ENCODE assay signal across 21 cellular contexts in genomic region chr9:105886136-105886535, GRCh38.
DNase-seq lines count a peak whose midpoint lies in the region; ATAC-seq, FAIRE-seq and TF ChIP-seq lines count a peak whose summit lies in the region.
"Had no signal": no experiment of that assay in that cellular context is flagged by ENCODE, and none has a peak within 500 bp of the region (broad histone marks: within the 10 kb centered on the region; RNA-seq: fewer than 3 reads in every experiment).

No MANE protein-coding gene starts in this region.

- H3K4ac ChIP-seq in H1 (replicated peaks; ENCODE audit: insufficient read length, low read depth, low read length): no peak overlapping the region

- POLR2A ChIA-PET in H1 (lab: Charles Lee; ENCODE audit: partially characterized antibody): no interaction called here

- H4K20me1 ChIP-seq in Loucy (ENCODE audit: insufficient read depth, low read length, poor library complexity, severe bottlenecking): no peaks in the 10 kb centered on the region
- H4K20me1 ChIP-seq in H1 (replicated peaks in 1 of 2; ENCODE audit: control insufficient read depth in 1 of 2, insufficient read depth in 2 of 2, low read length in 2 of 2): no peaks in the 10 kb centered on the region
- no peaks in the 10 kb centered on the region for H4K20me1 ChIP-seq in Karpas-422 (ENCODE audit: insufficient read depth, low read depth, low read length)

- no peak overlapping the region for H3K4me2 ChIP-seq in Loucy (ENCODE audit: low read depth, low read length, poor library complexity, severe bottlenecking)
- H3K4me2 ChIP-seq in H1 (ENCODE audit: insufficient read depth in 1 of 2, low read depth in 2 of 2, low read length in 2 of 2): no peak overlapping the region
- no peak overlapping the region for H3K4me2 ChIP-seq in Karpas-422 (ENCODE audit: low read depth, low read length, poor library complexity, severe bottlenecking)

- ATAC-seq in sciatic nerve (peak; percentile 54), upper lobe of right lung (no peak)
- ATAC-seq: Right ventricle myocardium inferior had no signal

- TF ChIP-seq POLR2A in H1 (IDR thresholded peaks at IDR 0.05; ENCODE audit: control extremely low read depth in 1 of 2, low read depth in 2 of 2, low read length in 2 of 2): no peak
- no peak for TF ChIP-seq POLR2A in H54 (IDR thresholded peaks at IDR 0.05; ENCODE audit: low read depth, low read length)

- 93% methylated on average over 3 of the region's 3 CpGs; no CpG with 5 or more reads in 1 of the 2 experiments for WGBS in H1 (ENCODE audit: extremely low coverage in 1 of 2, insufficient coverage in 1 of 2, insufficient read length in 1 of 2, insufficient replicate concordance in 2 of 2, low coverage in 1 of 2, low lambda C conversion rate in 2 of 2, missing lambda C conversion rate in 1 of 2), 2 experiments

- no peaks in the 10 kb centered on the region for H3K79me1 ChIP-seq in H1 (ENCODE audit: low read depth, low read length)

- intact Hi-C loops in sciatic nerve (cut with DNase I): no loop called here
- intact Hi-C loops in upper lobe of right lung (cut with DNase I): no loop called here

- H3K9ac ChIP-seq in Loucy (ENCODE audit: low read depth, low read length, poor library complexity, severe bottlenecking): no peak overlapping the region
- H3K9ac ChIP-seq in H1 (replicated peaks in 1 of 4; ENCODE audit: extremely low read depth in 1 of 4, low read depth in 3 of 4, low read length in 3 of 4): no peak overlapping the region
- no peak overlapping the region for H3K9ac ChIP-seq in Karpas-422 (ENCODE audit: low read length)
- H3K9ac ChIP-seq: GM23248 had no signal

- no peak overlapping the region for H2BK5ac ChIP-seq in H1 (ENCODE audit: low read depth, low read length)

- TF ChIP-seq EP300 in H1 (IDR thresholded peaks at IDR 0.05; ENCODE audit: borderline replicate concordance in 1 of 2, low read depth in 2 of 2, low read length in 2 of 2): no peak

- no peak overlapping the region for H2BK12ac ChIP-seq in H1 (ENCODE audit: low read depth, low read length)

- FAIRE-seq in H1 (lab: Jason Lieb, UNC) (no peak), H54 (lab: Jason Lieb, UNC) (no peak)
- FAIRE-seq: GM19239, RCC 7860 had no signal

- H3K36me3 ChIP-seq in Loucy (ENCODE audit: insufficient read depth, low read length) (no peaks in the 10 kb centered on the region), H1 (ENCODE audit: control insufficient read depth in 2 of 4, insufficient read depth in 4 of 4, low read length in 3 of 4) (no peaks in the 10 kb centered on the region), Karpas-422 (ENCODE audit: insufficient read depth, low read length) (no peaks in the 10 kb centered on the region), upper lobe of right lung (no peaks in the 10 kb centered on the region)
- H3K36me3 ChIP-seq: BE2C had no signal

- H3K79me2 ChIP-seq in Loucy (ENCODE audit: insufficient read depth, low read length) (no peaks in the 10 kb centered on the region), H1 (ENCODE audit: control insufficient read depth in 1 of 2, insufficient read depth in 2 of 2, low read length in 2 of 2) (no peaks in the 10 kb centered on the region), Karpas-422 (ENCODE audit: low read length) (no peaks in the 10 kb centered on the region)

- TF ChIP-seq CTCF in Loucy (conservative IDR thresholded peaks at IDR 0.05; ENCODE audit: low read length): no peak
- no peak for TF ChIP-seq CTCF in H1 (IDR thresholded peaks at IDR 0.05; ENCODE audit: control extremely low read depth in 1 of 3, insufficient read depth in 1 of 3, low read depth in 1 of 3, low read length in 3 of 3)
- TF ChIP-seq CTCF in upper lobe of right lung (IDR thresholded peaks at IDR 0.05): no peak

- H3K56ac ChIP-seq in H1 (replicated peaks; ENCODE audit: insufficient read length, low read depth, low read length): no peak overlapping the region

- no peak overlapping the region for H2BK20ac ChIP-seq in H1 (ENCODE audit: low read length)

- no peaks in the 10 kb centered on the region for H3K9me3 ChIP-seq in Loucy (ENCODE audit: insufficient read depth, low read depth, low read length)
- H3K9me3 ChIP-seq in H1 (ENCODE audit: insufficient read depth in 2 of 2, low read depth in 1 of 2, low read length in 1 of 2): no peaks in the 10 kb centered on the region
- no peaks in the 10 kb centered on the region for H3K9me3 ChIP-seq in Karpas-422 (ENCODE audit: low read length)
- H3K9me3 ChIP-seq in upper lobe of right lung: no peaks in the 10 kb centered on the region
- H3K9me3 ChIP-seq: BE2C had no signal

- peak overlapping the region; percentile 32 for H4K91ac ChIP-seq in H1 (replicated peaks; ENCODE audit: insufficient read length, low read length)

- CTCF ChIA-PET in H1 (lab: Charles Lee; ENCODE audit: partially characterized antibody): interaction anchor here (0.7 to 10.0 kb wide), 3 partner anchors 27 to 399 kb away, joined by 3 to 129 read pairs (median 3); no protein-coding TSS in a partner anchor

- H3K18ac ChIP-seq in H1 (ENCODE audit: extremely low read depth, low read length): no peak overlapping the region

- peak overlapping the region; percentile 16; the same call in 1 of the 2 replicates for H2AFZ ChIP-seq in Loucy (ENCODE audit: low read length)
- H2AFZ ChIP-seq in H1 (ENCODE audit: low read length): no peak overlapping the region; the same call in 1 of the 2 replicates
- no peak overlapping the region for H2AFZ ChIP-seq in Karpas-422 (ENCODE audit: low read length)
- H2AFZ ChIP-seq: GM23248 had no signal

- no peaks in the 10 kb centered on the region for H3K23me2 ChIP-seq in H1 (ENCODE audit: low read depth, low read length)

- H2BK120ac ChIP-seq in H1 (replicated peaks; ENCODE audit: low read depth, low read length): no peak overlapping the region

- no peak overlapping the region for H4K5ac ChIP-seq in H1 (ENCODE audit: insufficient read length, low read depth, low read length)

- no peak overlapping the region for H3K14ac ChIP-seq in H1 (ENCODE audit: insufficient read length)

- no peak overlapping the region for H2AK5ac ChIP-seq in H1 (ENCODE audit: low read depth, low read length)

- H3K9me2 ChIP-seq in Loucy (replicated peaks; ENCODE audit: low read depth, low read length) (no peaks in the 10 kb centered on the region), Karpas-422 (replicated peaks; ENCODE audit: insufficient read depth, low read length) (no peaks in the 10 kb centered on the region)

- TF ChIP-seq RAD21 in H1 (IDR thresholded peaks at IDR 0.05 in 1 of 2, conservative IDR thresholded peaks at IDR 0.05 in 1 of 2; ENCODE audit: low read depth in 2 of 2, low read length in 2 of 2): no peak

- DNase-seq in H1 (ENCODE audit: low read depth in 1 of 2, low spot score in 2 of 2) (no peak), medulla oblongata (ENCODE audit: extremely low spot score) (peak; percentile 83), sciatic nerve (ENCODE audit: low spot score) (no peak), Karpas-422 (no peak), upper lobe of right lung (no peak), H54 (ENCODE audit: insufficient read length, low spot score) (no peak)
- DNase-seq in stimulated activated CD4-positive, alpha-beta T cell treated with anti-CD3 and anti-CD28 coated beads, Interleukin-4, amount 100 ng/mL, for 24 hours: no peak
- DNase-seq: BE2C; Calu3; CD4-positive, CD25-positive, alpha-beta regulatory T cell; GF-D8; GM23248; KBM-7; MV-4-11; NCI-H1694 treated with DMSO at 0.1 percent for 48 hours; NCI-H510A; NCI-H748 treated with DMSO at 0.1 percent for 48 hours had no signal

- H3K27ac ChIP-seq in H1 (ENCODE audit: low read depth, low read length) (no peak overlapping the region), Karpas-422 (ENCODE audit: low read length) (no peak overlapping the region), upper lobe of right lung (no peak overlapping the region)
- H3K27ac ChIP-seq: GM23248 had no signal

- H4K8ac ChIP-seq in H1 (ENCODE audit: extremely low read depth, insufficient read depth, low read length): no peak overlapping the region

- H3K23ac ChIP-seq in H1 (ENCODE audit: insufficient read length): no peak overlapping the region

- no peak overlapping the region for H2BK15ac ChIP-seq in H1 (ENCODE audit: low read length)

- H3K4me1 ChIP-seq in Loucy (ENCODE audit: insufficient read depth, low read length, poor library complexity, severe bottlenecking) (peaks cover 75% of the 10 kb centered on the region), H1 (replicated peaks in 1 of 4; ENCODE audit: control insufficient read depth in 3 of 4, insufficient read depth in 4 of 4, low read length in 3 of 4) (peaks cover 0 to 6% (median 0%) of the 10 kb centered on the region in 4 experiments; a peak in 1 of 7 replicates), Karpas-422 (ENCODE audit: low read length) (peaks cover 7% of the 10 kb centered on the region), upper lobe of right lung (no peaks in the 10 kb centered on the region)
- H3K4me1 ChIP-seq: BE2C had no signal

- no peaks in the 10 kb centered on the region for H3F3A ChIP-seq in Loucy (ENCODE audit: low read depth)

- H3K4me3 ChIP-seq in Loucy (ENCODE audit: low read length, poor library complexity, severe bottlenecking): no peak overlapping the region
- no peak overlapping the region for H3K4me3 ChIP-seq in H1 (ENCODE audit: extremely low read depth in 1 of 4, insufficient read depth in 2 of 4, low read depth in 3 of 4, low read length in 4 of 4)
- H3K4me3 ChIP-seq in Karpas-422 (ENCODE audit: low read length): no peak overlapping the region
- no peak overlapping the region for H3K4me3 ChIP-seq in upper lobe of right lung
- H3K4me3 ChIP-seq: GM23248 had no signal

- H3K27me3 ChIP-seq in Loucy (ENCODE audit: insufficient read depth, low read length, poor library complexity, severe bottlenecking): no peaks in the 10 kb centered on the region
- no peaks in the 10 kb centered on the region for H3K27me3 ChIP-seq in H1 (replicated peaks in 1 of 4; ENCODE audit: control insufficient read depth in 3 of 4, extremely low read depth in 1 of 4, insufficient read depth in 3 of 4, low read length in 3 of 4)
- H3K27me3 ChIP-seq in Karpas-422 (ENCODE audit: low read length): no peaks in the 10 kb centered on the region
- no peaks in the 10 kb centered on the region for H3K27me3 ChIP-seq in upper lobe of right lung
- H3K27me3 ChIP-seq: BE2C had no signal

TF ChIP-seq in H1, 55 proteins besides CTCF, POLR2A, EP300 and RAD21:
- no peak for TF ChIP-seq KDM1A (IDR thresholded peaks at IDR 0.05; ENCODE audit: borderline replicate concordance, low read length)
